Comparison of ENCODE assay signal across 9 cellular contexts in genomic region chr17:45320931-45321461, GRCh38. TPM values are rescaled to one million over a fixed set of nuclear protein-coding genes. Genes with fewer than 3 reads are reported as not detected.
DNase-seq lines count a peak whose midpoint lies in the region; ATAC-seq and TF ChIP-seq lines count a peak whose summit lies in the region.
"Had no signal": no experiment of that assay in that cellular context is flagged by ENCODE, and none has a peak within 500 bp of the region (broad histone marks: within the 10 kb centered on the region; RNA-seq: fewer than 3 reads in every experiment).

No MANE protein-coding gene starts in this region.

- no peak overlapping the region for H2AFZ ChIP-seq in PC-3 (ENCODE audit: low read length)

- peaks cover 3% of the 10 kb centered on the region for H3K36me3 Mint-ChIP-seq in activated naive CD4-positive, alpha-beta T cell treated with anti-CD3 and anti-CD28 coated beads, Interleukin-2, amount 10 ng/mL, durations not matched to agents 7 days and 5 days

- no peak overlapping the region for H3K4me3 Mint-ChIP-seq in activated naive CD4-positive, alpha-beta T cell treated with anti-CD3 and anti-CD28 coated beads, Interleukin-2, amount 10 ng/mL, durations not matched to agents 7 days and 5 days

- peaks cover 15% of the 10 kb centered on the region for H3K79me2 ChIP-seq in PC-3 (ENCODE audit: low read length)

- H3K36me3 ChIP-seq in PC-3 (ENCODE audit: low read depth, low read length), result no peaks in the 10 kb centered on the region
- no peaks in the 10 kb centered on the region for H3K36me3 ChIP-seq in sigmoid colon

- CTCF ChIA-PET in PC-3 (lab: Charles Lee), result interaction anchor here (1.2 kb wide), 1 partner anchor 44 kb away, joined by 3 read pairs; no protein-coding TSS in a partner anchor
- CTCF ChIA-PET in activated naive CD4-positive, alpha-beta T cell treated with anti-CD3 and anti-CD28 coated beads, Interleukin-2, amount 10 ng/mL, durations not matched to agents 7 days and 5 days (lab: Charles Lee), result interaction anchor here (1.3 to 3.0 kb wide), 4 partner anchors 44 to 185 kb away, joined by 3 to 13 read pairs (median 7); partner anchors contain the start of gene ACBD4

- H3K9me3 Mint-ChIP-seq in activated naive CD4-positive, alpha-beta T cell treated with anti-CD3 and anti-CD28 coated beads, Interleukin-2, amount 10 ng/mL, durations not matched to agents 7 days and 5 days, result no peaks in the 10 kb centered on the region

- H3K4me2 ChIP-seq in PC-3 (ENCODE audit: low read length), result peak overlapping the region; percentile 92

- H3K27ac ChIP-seq in PC-3 (ENCODE audit: low read length), result peak overlapping the region; percentile 94
- H3K27ac ChIP-seq in epithelial cell of prostate, result peak overlapping the region; percentile 73
- H3K27ac ChIP-seq in sigmoid colon, result peak overlapping the region; percentile 49 to 98 (median 97)

- 2 to 24% methylated on average over 1 of the region's 1 CpG for WGBS in sigmoid colon, 2 donors

- TF ChIP-seq CTCF in PC-3 (conservative IDR thresholded peaks at IDR 0.05; ENCODE audit: low read depth, low read length) (peak; percentile 17; the same call in 1 of the 2 replicates), sigmoid colon (IDR thresholded peaks at IDR 0.05) (no peak)

- peaks cover 23% of the 10 kb centered on the region for H3K27me3 Mint-ChIP-seq in activated naive CD4-positive, alpha-beta T cell treated with anti-CD3 and anti-CD28 coated beads, Interleukin-2, amount 10 ng/mL, durations not matched to agents 7 days and 5 days

- H3K4me1 Mint-ChIP-seq in activated naive CD4-positive, alpha-beta T cell treated with anti-CD3 and anti-CD28 coated beads, Interleukin-2, amount 10 ng/mL, durations not matched to agents 7 days and 5 days, result peaks cover 50% of the 10 kb centered on the region

- H3K4me1 ChIP-seq in PC-3 (ENCODE audit: insufficient read depth, low read length) (peaks cover 47% of the 10 kb centered on the region), sigmoid colon (peaks cover 2 to 52% (median 46%) of the 10 kb centered on the region in 4 donors)

- H3K27me3 ChIP-seq in PC-3 (ENCODE audit: low read length) (no peaks in the 10 kb centered on the region), sigmoid colon (no peaks in the 10 kb centered on the region)

- H3K27ac Mint-ChIP-seq in activated naive CD4-positive, alpha-beta T cell treated with anti-CD3 and anti-CD28 coated beads, Interleukin-2, amount 10 ng/mL, durations not matched to agents 7 days and 5 days, result no peak overlapping the region

- TF ChIP-seq EP300 in sigmoid colon (IDR thresholded peaks at IDR 0.05), result no peak

- ATAC-seq in PC-3, result peak; percentile 39
- ATAC-seq in HG03039 (IDR thresholded peaks at IDR 0.05; ENCODE audit: unreplicated experiment), result no peak

- no peak for TF ChIP-seq POLR2A in sigmoid colon (IDR thresholded peaks at IDR 0.05)

- no peaks in the 10 kb centered on the region for H3K9me2 ChIP-seq in PC-3 (replicated peaks; ENCODE audit: low read length)

- H4K20me1 ChIP-seq in PC-3 (ENCODE audit: low read length), result peaks cover 4% of the 10 kb centered on the region

- peak overlapping the region; percentile 94 for H3K9ac ChIP-seq in PC-3 (ENCODE audit: low read length)

- intact Hi-C loops in PC-3 (cut with micrococcal nuclease), result loop anchor here (1.0 to 2.0 kb wide), 2 partner anchors 27 to 64 kb away; no protein-coding TSS in a partner anchor
- intact Hi-C loops in sigmoid colon (cut with DNase I), result loop anchor here (2.0 kb wide), 2 partner anchors 50 to 64 kb away; no protein-coding TSS in a partner anchor

- H3F3A ChIP-seq in PC-3 (ENCODE audit: low read length, unreplicated experiment), result peaks cover 34% of the 10 kb centered on the region

- DNase-seq in GM03348 (ENCODE audit: low spot score) (peak; percentile 86), PC-3 (peak; percentile 100), epithelial cell of prostate (ENCODE audit: low read depth, low spot score) (peak; percentile 75), sigmoid colon (no peak), NCI-H748 (lab: John Stamatoyannopoulos, UW; ENCODE audit: unreplicated experiment) (no peak), SK-N-DZ (ENCODE audit: low spot score) (no peak)
- DNase-seq in activated naive CD4-positive, alpha-beta T cell treated with anti-CD3 and anti-CD28 coated beads, Interleukin-2, amount 10 ng/mL, durations not matched to agents 7 days and 5 days, result no peak
- DNase-seq: NCI-H2081 had no signal

- peak overlapping the region; percentile 57; the same call in 1 of the 2 replicates for H3K4me3 ChIP-seq in PC-3 (ENCODE audit: low read length)
- no peak overlapping the region for H3K4me3 ChIP-seq in sigmoid colon

- H3K9me3 ChIP-seq in PC-3 (ENCODE audit: low read length) (no peaks in the 10 kb centered on the region), sigmoid colon (no peaks in the 10 kb centered on the region)

- POLR2A ChIA-PET in PC-3 (lab: Charles Lee; ENCODE audit: unreplicated experiment), result no interaction called here

- BruUV-seq in PC-3 (replicated peaks; lab: Mats Ljungman, UMichigan), result TSS peak; percentile 35

RNA-seq across cellular contexts. Expression of gene MAP3K14, which starts 4.2 kb away (rescaled TPM):
- total RNA-seq in PC-3 (2014; rRNA removed), result 15.9 and 16.8 TPM in 2 replicates
- total RNA-seq in sigmoid colon, result 10 to 100 TPM in 3 of 4 donors, 1 to 10 TPM in 1; 9.2 to 28.5 (median 14.1) TPM
- polyA plus RNA-seq in sigmoid colon, result 10 to 100 TPM in 1 of 3 donors, 1 to 10 TPM in 2; 7.2 to 20.8 (median 9.0) TPM
- 3.2 and 3.7 TPM in 2 replicates for polyA plus RNA-seq in SK-N-DZ (2014; cell fraction: cytosol; rRNA removed)
- polyA plus RNA-seq in SK-N-DZ (2014; cell fraction: nucleus; rRNA removed), result 6.2 and 10.1 TPM in 2 replicates

RNA-seq across cellular contexts. Expression of gene SPATA32, which starts 59.1 kb away (rescaled TPM):
- not detected in 2 replicates for total RNA-seq in PC-3 (2014; rRNA removed)
- total RNA-seq in sigmoid colon, result not detected
- polyA plus RNA-seq in sigmoid colon, result under 1 TPM in 1 of 3 donors, not detected in 2; 0.07 TPM
- polyA plus RNA-seq in SK-N-DZ (2014; cell fraction: cytosol; rRNA removed), result not detected in 2 replicates
- polyA plus RNA-seq in SK-N-DZ (2014; cell fraction: nucleus; rRNA removed), result not detected in 2 replicates

Comparison
In these comparisons a context has a peak if more than half of its experiments do, and no peak if none do; other contexts are left out.
1. DNase-seq: peak in GM03348 (single experiment), PC-3 (single experiment) and epithelial cell of prostate (single experiment); none in sigmoid colon (single experiment), NCI-H748 (single experiment), SK-N-DZ (single experiment) and activated naive CD4-positive, alpha-beta T cell treated with anti-CD3 and anti-CD28 coated beads, Interleukin-2, amount 10 ng/mL, durations not matched to agents 7 days and 5 days (single experiment).
2. Peak in every context shown above with its lines, with median percentiles within 50 percentile points of each other: H3K27ac ChIP-seq.